ENCODE assay signal across 1 cellular context in the genomic region with DNA sequence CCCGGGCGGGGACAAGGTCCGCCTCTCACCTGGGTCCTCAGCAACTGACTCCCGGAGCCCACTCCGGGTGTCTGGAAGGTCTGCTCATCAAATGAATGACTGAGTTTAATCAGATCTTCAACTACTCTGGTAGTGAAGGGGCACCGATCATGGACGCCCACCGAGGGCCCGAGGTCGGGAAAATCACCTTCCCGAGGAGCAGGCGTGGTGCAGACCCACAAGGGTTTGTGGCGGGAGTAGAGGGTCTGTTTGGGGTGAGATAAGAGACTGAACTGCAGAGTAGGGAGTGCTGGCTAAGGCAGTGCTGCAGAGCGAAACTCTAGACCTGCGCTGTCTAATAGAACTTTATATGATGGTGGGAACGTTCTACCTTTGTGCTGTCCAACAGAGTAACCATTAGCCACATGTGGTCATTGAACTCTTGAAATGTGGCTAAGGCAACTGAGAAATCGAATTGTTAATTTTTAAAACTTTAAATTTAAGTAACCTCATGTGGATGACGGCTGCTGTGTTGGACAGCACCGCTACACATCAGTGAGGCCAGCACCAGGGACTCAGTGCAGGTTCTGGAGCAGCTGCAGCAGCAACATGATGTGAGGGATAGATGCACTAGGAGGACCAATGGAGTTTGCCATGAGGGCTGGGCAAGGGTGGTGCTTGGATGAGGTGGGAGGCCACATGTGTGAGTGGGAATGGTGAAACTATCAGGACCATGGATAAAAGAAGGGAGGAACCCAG.
A peak's percentile ranks its signal among the peaks of the same experiment; 100 is the strongest.
TF ChIP-seq lines count a peak whose summit lies in the region.

No MANE protein-coding gene starts in this region.

TF ChIP-seq in HCT116, 20 proteins besides CTCF, POLR2A, EP300 and RAD21:
- peak; percentile 46; the same call in 1 of the 2 replicates for TF ChIP-seq EGR1 (IDR thresholded peaks at IDR 0.05; ENCODE audit: low read depth)
TF ChIP-seq in HCT116: peak in this region for 1; not testable (repeated sequence) for 19.
